Comparison of ENCODE assay signal across 8 cellular contexts in genomic region chr12:121781751-121782615, GRCh38. TPM values are rescaled to one million over a fixed set of nuclear protein-coding genes. Genes with fewer than 3 reads are reported as not detected.
DNase-seq lines count a peak whose midpoint lies in the region; ATAC-seq and TF ChIP-seq lines count a peak whose summit lies in the region.

No MANE protein-coding gene starts in this region.

- ATAC-seq in HG02588 (IDR thresholded peaks at IDR 0.05; ENCODE audit: unreplicated experiment) (peak; percentile 46), HG03520 (IDR thresholded peaks at IDR 0.05; ENCODE audit: unreplicated experiment) (no peak)

- peaks cover 55% of the 10 kb centered on the region for H3K4me1 ChIP-seq in effector memory CD4-positive, alpha-beta T cell (ENCODE audit: control insufficient read depth, insufficient read depth, low read length, poor library complexity, severe bottlenecking)
- peaks cover 34% of the 10 kb centered on the region for H3K4me1 ChIP-seq in osteoblast (ENCODE audit: insufficient read depth, low read length)

- no peak for TF ChIP-seq CTCF in GM12875 (IDR thresholded peaks at IDR 0.05; ENCODE audit: borderline replicate concordance, insufficient read depth, low read depth, low read length)
- no peak for TF ChIP-seq CTCF in osteoblast (IDR thresholded peaks at IDR 0.05; ENCODE audit: extremely low read depth, low read depth, low read length)

- H3K4me3 Mint-ChIP-seq in T-helper 1 cell treated with Interleukin-12 subunit alpha and Interleukin-12 subunit beta and Interleukin-4 antibody, amounts not matched to agents 30 μg/mL and 1 μg/mL, for 36 hours: peak overlapping the region; percentile 66

- H3K4me3 ChIP-seq in GM12875 (ENCODE audit: low read depth, low read length) (peak overlapping the region; percentile 8), osteoblast (ENCODE audit: insufficient read depth, low read length) (peak overlapping the region; percentile 37)
- H3K4me3 ChIP-seq in effector memory CD4-positive, alpha-beta T cell (ENCODE audit: insufficient read depth, low read depth, low read length, poor library complexity, severe bottlenecking): no peak overlapping the region

- peaks cover 32% of the 10 kb centered on the region for H3K36me3 Mint-ChIP-seq in T-helper 1 cell treated with Interleukin-12 subunit alpha and Interleukin-12 subunit beta and Interleukin-4 antibody, amounts not matched to agents 30 μg/mL and 1 μg/mL, for 36 hours (ENCODE audit: low read depth)

- H3K27me3 Mint-ChIP-seq in T-helper 1 cell treated with Interleukin-12 subunit alpha and Interleukin-12 subunit beta and Interleukin-4 antibody, amounts not matched to agents 30 μg/mL and 1 μg/mL, for 36 hours (ENCODE audit: low read depth): no peaks in the 10 kb centered on the region

- peak in 2 of 3 donors; percentile 40 to 54 for DNase-seq in effector memory CD4-positive, alpha-beta T cell
- DNase-seq in osteoblast (ENCODE audit: insufficient read length, low spot score, missing footprints) (peak; percentile 93), NCI-H2107 treated with DMSO at 0.1 percent for 48 hours (lab: John Stamatoyannopoulos, UW; ENCODE audit: unreplicated experiment) (no peak)
- no peak for DNase-seq in effector CD8-positive, alpha-beta T cell (lab: John Stamatoyannopoulos, UW)

- peak overlapping the region; percentile 80 for H3K4me2 ChIP-seq in osteoblast (ENCODE audit: insufficient read depth, low read length)

- peak overlapping the region; percentile 91 for H3K27ac Mint-ChIP-seq in T-helper 1 cell treated with Interleukin-12 subunit alpha and Interleukin-12 subunit beta and Interleukin-4 antibody, amounts not matched to agents 30 μg/mL and 1 μg/mL, for 36 hours

- peak overlapping the region; percentile 31 for H2AFZ ChIP-seq in osteoblast (ENCODE audit: low read length)

- peaks cover 14% of the 10 kb centered on the region for H4K20me1 ChIP-seq in osteoblast (ENCODE audit: insufficient read depth, low read length)

- peaks cover 38% of the 10 kb centered on the region for H3K4me1 Mint-ChIP-seq in T-helper 1 cell treated with Interleukin-12 subunit alpha and Interleukin-12 subunit beta and Interleukin-4 antibody, amounts not matched to agents 30 μg/mL and 1 μg/mL, for 36 hours (ENCODE audit: low read depth)

- H3K27me3 ChIP-seq in effector memory CD4-positive, alpha-beta T cell (replicated peaks; ENCODE audit: control insufficient read depth, insufficient read depth, low read length, poor library complexity, severe bottlenecking): no peaks in the 10 kb centered on the region
- no peaks in the 10 kb centered on the region for H3K27me3 ChIP-seq in osteoblast (ENCODE audit: insufficient read depth, low read length)

- H3K9me3 Mint-ChIP-seq in T-helper 1 cell treated with Interleukin-12 subunit alpha and Interleukin-12 subunit beta and Interleukin-4 antibody, amounts not matched to agents 30 μg/mL and 1 μg/mL, for 36 hours: no peaks in the 10 kb centered on the region

- H3K27ac ChIP-seq in effector memory CD4-positive, alpha-beta T cell (ENCODE audit: insufficient read depth, low read length, poor library complexity, severe bottlenecking): peak overlapping the region; percentile 64
- H3K27ac ChIP-seq in osteoblast (ENCODE audit: low read depth, low read length): peak overlapping the region; percentile 66

- H3K79me2 ChIP-seq in osteoblast (ENCODE audit: insufficient read depth, low read length): no peaks in the 10 kb centered on the region

- peaks cover 33% of the 10 kb centered on the region for H3K36me3 ChIP-seq in effector memory CD4-positive, alpha-beta T cell (ENCODE audit: control insufficient read depth, insufficient read depth, low read length)
- peaks cover 3% of the 10 kb centered on the region for H3K36me3 ChIP-seq in osteoblast (ENCODE audit: insufficient read depth, low read length)

- H3K9me3 ChIP-seq in effector memory CD4-positive, alpha-beta T cell (ENCODE audit: control insufficient read depth, low read length): no peaks in the 10 kb centered on the region
- H3K9me3 ChIP-seq in osteoblast (ENCODE audit: low read depth, low read length): no peaks in the 10 kb centered on the region

RNA-seq across cellular contexts. Expression of gene RHOF, which starts 11.5 kb away (rescaled TPM):
- 6.2 and 8.3 TPM in 2 replicates for total RNA-seq in osteoblast

RNA-seq across cellular contexts. Expression of gene SETD1B, which starts 21.8 kb away (rescaled TPM):
- total RNA-seq in osteoblast: 5.0 and 5.8 TPM in 2 replicates

Comparison
In these comparisons a context has a peak if more than half of its experiments do, and no peak if none do; other contexts are left out.
1. DNase-seq: peak in effector memory CD4-positive, alpha-beta T cell (2 of 3) and osteoblast (single experiment); none in effector CD8-positive, alpha-beta T cell (single experiment) and NCI-H2107 treated with DMSO at 0.1 percent for 48 hours (single experiment).